8 cellular contexts compared by ENCODE assay signal in genomic region chr1:23484253-23485001, GRCh38. TPM values are rescaled to one million over a fixed set of nuclear protein-coding genes. Genes with fewer than 3 reads are reported as not detected.
DNase-seq lines count a peak whose midpoint lies in the region; ATAC-seq and TF ChIP-seq lines count a peak whose summit lies in the region.

No MANE protein-coding gene starts in this region.

- DNase-seq in SK-N-MC (ENCODE audit: low read depth, low spot score) (peak; percentile 79), glomerular visceral epithelial cell (ENCODE audit: extremely low spot score) (peak; percentile 93), occipital lobe (lab: John Stamatoyannopoulos, UW) (peak; percentile 61), superior temporal gyrus (ENCODE audit: extremely low spot score) (peak; percentile 45)

- H3K79me2 ChIP-seq in ACC112 (ENCODE audit: control insufficient read depth, insufficient read depth, low read length, unreplicated experiment) (peaks cover 29% of the 10 kb centered on the region), Loucy (ENCODE audit: insufficient read depth, low read length) (no peaks in the 10 kb centered on the region)

- H3F3A ChIP-seq in Loucy (ENCODE audit: low read depth), result no peaks in the 10 kb centered on the region

- no peak overlapping the region; the same call in 1 of the 2 replicates for H3K27ac ChIP-seq in ACC112 (ENCODE audit: low read depth, low read length)
- H3K27ac ChIP-seq in SK-N-MC, result no peak overlapping the region

- no peaks in the 10 kb centered on the region for H3K9me2 ChIP-seq in Loucy (replicated peaks; ENCODE audit: low read depth, low read length)

- H3K9ac ChIP-seq in Loucy (ENCODE audit: low read depth, low read length, poor library complexity, severe bottlenecking), result peak overlapping the region; percentile 57
- H3K9ac ChIP-seq in SK-N-MC (ENCODE audit: insufficient read length), result no peak overlapping the region

- H3K4me1 Mint-ChIP-seq in activated naive CD4-positive, alpha-beta T cell treated with anti-CD3 and anti-CD28 coated beads, Interleukin-2, amount 50 U/mL, for 24 hours, result peaks cover 13% of the 10 kb centered on the region

- H4K20me1 ChIP-seq in Loucy (ENCODE audit: insufficient read depth, low read length, poor library complexity, severe bottlenecking), result no peaks in the 10 kb centered on the region

- peaks cover 6% of the 10 kb centered on the region for H3K27me3 Mint-ChIP-seq in activated naive CD4-positive, alpha-beta T cell treated with anti-CD3 and anti-CD28 coated beads, Interleukin-2, amount 50 U/mL, for 24 hours

- H3K9me3 Mint-ChIP-seq in activated naive CD4-positive, alpha-beta T cell treated with anti-CD3 and anti-CD28 coated beads, Interleukin-2, amount 50 U/mL, for 24 hours, result no peaks in the 10 kb centered on the region

- H3K9me3 ChIP-seq in Loucy (ENCODE audit: insufficient read depth, low read depth, low read length) (no peaks in the 10 kb centered on the region), SK-N-MC (ENCODE audit: low read depth, low read length) (no peaks in the 10 kb centered on the region)

- peaks cover 25% of the 10 kb centered on the region for H3K4me1 ChIP-seq in ACC112 (ENCODE audit: control insufficient read depth, insufficient read depth, low read length, unreplicated experiment)
- peaks cover 12% of the 10 kb centered on the region for H3K4me1 ChIP-seq in Loucy (ENCODE audit: insufficient read depth, low read length, poor library complexity, severe bottlenecking)

- H3K27ac Mint-ChIP-seq in activated naive CD4-positive, alpha-beta T cell treated with anti-CD3 and anti-CD28 coated beads, Interleukin-2, amount 50 U/mL, for 24 hours, result no peak overlapping the region

- peak; percentile 61 for ATAC-seq in GM18909 (IDR thresholded peaks at IDR 0.05; ENCODE audit: poor library complexity, unreplicated experiment)

- TF ChIP-seq CTCF in Loucy (conservative IDR thresholded peaks at IDR 0.05; ENCODE audit: low read length), result no peak

- H2AFZ ChIP-seq in ACC112 (ENCODE audit: low read length, unreplicated experiment) (peak overlapping the region; percentile 9), Loucy (ENCODE audit: low read length) (peak overlapping the region; percentile 85)

- H3K36me3 Mint-ChIP-seq in activated naive CD4-positive, alpha-beta T cell treated with anti-CD3 and anti-CD28 coated beads, Interleukin-2, amount 50 U/mL, for 24 hours, result no peaks in the 10 kb centered on the region

- H3K36me3 ChIP-seq in ACC112 (ENCODE audit: insufficient read depth, low read length) (no peaks in the 10 kb centered on the region), Loucy (ENCODE audit: insufficient read depth, low read length) (no peaks in the 10 kb centered on the region), SK-N-MC (ENCODE audit: insufficient read depth, low read length) (no peaks in the 10 kb centered on the region)

- peak overlapping the region; percentile 45 for H3K4me2 ChIP-seq in Loucy (ENCODE audit: low read depth, low read length, poor library complexity, severe bottlenecking)

- H3K4me3 ChIP-seq in ACC112 (ENCODE audit: low read depth, low read length) (peak overlapping the region; percentile 94), Loucy (ENCODE audit: low read length, poor library complexity, severe bottlenecking) (peak overlapping the region; percentile 74), SK-N-MC (peak overlapping the region; percentile 84)

- H3K4me3 Mint-ChIP-seq in activated naive CD4-positive, alpha-beta T cell treated with anti-CD3 and anti-CD28 coated beads, Interleukin-2, amount 50 U/mL, for 24 hours, result peak overlapping the region; percentile 87

- H3K27me3 ChIP-seq in ACC112 (ENCODE audit: insufficient read depth, low read length), result no peaks in the 10 kb centered on the region
- H3K27me3 ChIP-seq in Loucy (ENCODE audit: insufficient read depth, low read length, poor library complexity, severe bottlenecking), result no peaks in the 10 kb centered on the region

RNA-seq across cellular contexts. Expression of gene ASAP3, which starts 0.4 kb away (rescaled TPM):
- 10.0 TPM for total RNA-seq in occipital lobe

RNA-seq across cellular contexts. Expression of gene E2F2, which starts 46.6 kb away (rescaled TPM):
- total RNA-seq in occipital lobe, result 0.78 TPM

RNA-seq across cellular contexts. Expression of gene TCEA3, which starts 59.9 kb away (rescaled TPM):
- total RNA-seq in occipital lobe, result 4.8 TPM
